In genomic region chr20:860891-861290, GRCh38 we compare ENCODE assay signal across 18 cellular contexts. TPM values are rescaled to one million over a fixed set of nuclear protein-coding genes. Genes with fewer than 3 reads are reported as not detected.
DNase-seq lines count a peak whose midpoint lies in the region; ATAC-seq, FAIRE-seq and TF ChIP-seq lines count a peak whose summit lies in the region.
"Had no signal": no experiment of that assay in that cellular context is flagged by ENCODE, and none has a peak within 500 bp of the region (broad histone marks: within the 10 kb centered on the region; RNA-seq: fewer than 3 reads in every experiment).

No MANE protein-coding gene starts in this region.

- H3K36me3 Mint-ChIP-seq in activated CD4-positive, alpha-beta T cell treated with anti-CD3 and anti-CD28 coated beads, Interleukin-2, amount 10 ng/mL, durations not matched to agents 24 days and 14 days (ENCODE audit: low read depth) = peaks cover 8% of the 10 kb centered on the region

- H3K27ac Mint-ChIP-seq in activated CD4-positive, alpha-beta T cell treated with anti-CD3 and anti-CD28 coated beads, Interleukin-2, amount 10 ng/mL, durations not matched to agents 24 days and 14 days = peak overlapping the region; percentile 38
- H3K27ac Mint-ChIP-seq: CD8-positive, alpha-beta memory T cell had no signal

- no peak overlapping the region for H3K4me3 Mint-ChIP-seq in activated CD4-positive, alpha-beta T cell treated with anti-CD3 and anti-CD28 coated beads, Interleukin-2, amount 10 ng/mL, durations not matched to agents 24 days and 14 days
- H3K4me3 Mint-ChIP-seq: CD8-positive, alpha-beta memory T cell had no signal

- H3K27me3 ChIP-seq in bronchial epithelial cell (ENCODE audit: control insufficient read depth, insufficient read depth, low read length) (no peaks in the 10 kb centered on the region), foreskin keratinocyte (no peaks in the 10 kb centered on the region)

- peaks cover 4% of the 10 kb centered on the region for H3K9me3 Mint-ChIP-seq in activated CD4-positive, alpha-beta T cell treated with anti-CD3 and anti-CD28 coated beads, Interleukin-2, amount 10 ng/mL, durations not matched to agents 24 days and 14 days
- H3K9me3 Mint-ChIP-seq: CD8-positive, alpha-beta memory T cell had no signal

- peaks cover 22% of the 10 kb centered on the region for H3K4me1 ChIP-seq in foreskin keratinocyte
- H3K4me1 ChIP-seq: Caco-2, HAP-1 had no signal

- intact Hi-C loops in activated CD4-positive, alpha-beta T cell treated with anti-CD3 and anti-CD28 coated beads, Interleukin-2, amount 10 ng/mL, durations not matched to agents 24 days and 14 days (cut with micrococcal nuclease) = no loop called here

- no peaks in the 10 kb centered on the region for H3K27me3 Mint-ChIP-seq in activated CD4-positive, alpha-beta T cell treated with anti-CD3 and anti-CD28 coated beads, Interleukin-2, amount 10 ng/mL, durations not matched to agents 24 days and 14 days
- H3K27me3 Mint-ChIP-seq: CD8-positive, alpha-beta memory T cell had no signal

- H3K36me3 ChIP-seq in bronchial epithelial cell (ENCODE audit: control insufficient read depth, insufficient read depth, low read length) = no peaks in the 10 kb centered on the region
- H3K36me3 ChIP-seq: HAP-1 had no signal

- peaks cover 50% of the 10 kb centered on the region for H3K4me1 Mint-ChIP-seq in activated CD4-positive, alpha-beta T cell treated with anti-CD3 and anti-CD28 coated beads, Interleukin-2, amount 10 ng/mL, durations not matched to agents 24 days and 14 days

- peak; percentile 62 for FAIRE-seq in bronchial epithelial cell (lab: Jason Lieb, UNC)
- FAIRE-seq: GM19239, H1 had no signal

- no peak overlapping the region for H3K4me3 ChIP-seq in bronchial epithelial cell (ENCODE audit: low read depth, low read length)
- H3K4me3 ChIP-seq: HAP-1 had no signal

- peak overlapping the region; percentile 63 for H3K27ac ChIP-seq in foreskin keratinocyte
- H3K27ac ChIP-seq: 22Rv1 had no signal

- TF ChIP-seq CTCF in bronchial epithelial cell (IDR thresholded peaks at IDR 0.05; ENCODE audit: insufficient read depth, low read length, severe bottlenecking) (no peak), foreskin keratinocyte (conservative IDR thresholded peaks at IDR 0.05) (no peak)

- ATAC-seq in foreskin keratinocyte = no peak

- no peak for DNase-seq in activated CD4-positive, alpha-beta T cell treated with anti-CD3 and anti-CD28 coated beads, Interleukin-2, amount 10 ng/mL, durations not matched to agents 24 days and 14 days
- no peak for DNase-seq in activated CD4-positive, alpha-beta T cell treated with anti-CD3 and anti-CD28 coated beads, Interleukin-2, amount 50 U/mL, for 48 hours
- DNase-seq in bronchial epithelial cell (ENCODE audit: low read depth) (peak; percentile 68), foreskin keratinocyte (peak in 1 of 2 donors; percentile 54), midbrain (lab: John Stamatoyannopoulos, UW) (no peak), cortex of kidney (lab: John Stamatoyannopoulos, UW) (no peak), dermis blood vessel endothelial cell (no peak)
- DNase-seq: Caco-2; CD8-positive, alpha-beta memory T cell; DND-41; GF-D8 had no signal

RNA-seq across cellular contexts. Expression of gene FAM110A, which starts 27.4 kb away (rescaled TPM):
- 13.3 and 15.4 TPM in 2 replicates for total RNA-seq in activated CD4-positive, alpha-beta T cell treated with anti-CD3 and anti-CD28 coated beads, Interleukin-2, amount 10 ng/mL, durations not matched to agents 24 days and 14 days
- 7.1 and 8.3 TPM in 2 replicates for total RNA-seq in bronchial epithelial cell
- total RNA-seq in foreskin keratinocyte = 18.4 and 18.8 TPM in 2 replicates
- 27.6 and 29.6 TPM in 2 replicates for polyA plus RNA-seq in foreskin keratinocyte
- total RNA-seq in dermis blood vessel endothelial cell = 2.7 and 2.9 TPM in 2 replicates

RNA-seq across cellular contexts. Expression of gene ANGPT4, which starts 55.2 kb away (rescaled TPM):
- not detected in 2 replicates for total RNA-seq in activated CD4-positive, alpha-beta T cell treated with anti-CD3 and anti-CD28 coated beads, Interleukin-2, amount 10 ng/mL, durations not matched to agents 24 days and 14 days
- total RNA-seq in bronchial epithelial cell (not detected in 2 replicates), foreskin keratinocyte (not detected in 2 replicates), dermis blood vessel endothelial cell (not detected in 2 replicates)
- polyA plus RNA-seq in foreskin keratinocyte = not detected in 2 replicates
- total RNA-seq: A673; Caco-2; CD8-positive, alpha-beta memory T cell; HT-29 had no signal
- polyA plus RNA-seq: BJ; CD8-positive, alpha-beta memory T cell had no signal
